Comparison of ENCODE assay signal across 20 cellular contexts in genomic region chr20:59577809-59578601, GRCh38. TPM values are rescaled to one million over a fixed set of nuclear protein-coding genes. Genes with fewer than 3 reads are reported as not detected.
A peak's percentile ranks its signal among the peaks of the same experiment; 100 is the strongest.
DNase-seq lines count a peak whose midpoint lies in the region; ATAC-seq, FAIRE-seq and TF ChIP-seq lines count a peak whose summit lies in the region.
"Had no signal": no experiment of that assay in that cellular context is flagged by ENCODE, and none has a peak within 500 bp of the region (broad histone marks: within the 10 kb centered on the region; RNA-seq: fewer than 3 reads in every experiment).

No MANE protein-coding gene starts in this region.

- H3K27ac ChIP-seq in A549 = no peak overlapping the region
- H3K27ac ChIP-seq in HUES48 (ENCODE audit: low read depth, low read length) = no peak overlapping the region
- no peak overlapping the region for H3K27ac ChIP-seq in esophagus muscularis mucosa (replicated peaks in 1 of 4)
- H3K27ac ChIP-seq in neuronal stem cell (replicated peaks; ENCODE audit: low read length) = no peak overlapping the region
- H3K27ac ChIP-seq: ascending aorta, colonic mucosa, parathyroid adenoma had no signal

- no peak overlapping the region for H2BK15ac ChIP-seq in neuronal stem cell (ENCODE audit: low read length)

- no peak overlapping the region for H4K8ac ChIP-seq in neuronal stem cell (ENCODE audit: low read depth, low read length)

- no peak overlapping the region for H3K23ac ChIP-seq in neuronal stem cell (ENCODE audit: low read depth, low read length, poor library complexity)

- no peak overlapping the region for H2BK120ac ChIP-seq in neuronal stem cell (ENCODE audit: low read depth, low read length)

- no peak for FAIRE-seq in A549 (lab: Jason Lieb, UNC)
- FAIRE-seq: urothelium cell line had no signal

- POLR2A ChIA-PET in A549 (lab: Yijun Ruan, JAX) = no interaction called here

- no peak overlapping the region for H3K18ac ChIP-seq in neuronal stem cell (ENCODE audit: low read length)

- peak in 1 of 2 experiments; percentile 30; a peak in 1 of 6 replicates for ATAC-seq in A549
- ATAC-seq in GM18868 (IDR thresholded peaks at IDR 0.05; ENCODE audit: unreplicated experiment) = no peak
- ATAC-seq: activated CD4-positive, alpha-beta T cell treated with anti-CD3 and anti-CD28 coated beads for 36 hours; stimulated activated effector memory CD8-positive, alpha-beta T cell treated with anti-CD3 and anti-CD28 coated beads, Interleukin-12 subunit alpha, Interleukin-12 subunit beta, amount 100 ng/mL, for 72 hours had no signal

- no peaks in the 10 kb centered on the region for H3K36me3 ChIP-seq in HUES48 (ENCODE audit: control insufficient read depth, insufficient read depth, low read length)
- no peaks in the 10 kb centered on the region for H3K36me3 ChIP-seq in esophagus muscularis mucosa
- H3K36me3 ChIP-seq in neuronal stem cell (replicated peaks in 1 of 2; ENCODE audit: control insufficient read depth in 2 of 2, insufficient read depth in 2 of 2, low read length in 2 of 2) = no peaks in the 10 kb centered on the region
- H3K36me3 ChIP-seq: ascending aorta, colonic mucosa had no signal

- no peak overlapping the region for H2BK5ac ChIP-seq in neuronal stem cell (ENCODE audit: low read length)

- H2AK5ac ChIP-seq in neuronal stem cell (ENCODE audit: low read depth, low read length) = no peak overlapping the region

- TF ChIP-seq RAD21 in A549 (conservative IDR thresholded peaks at IDR 0.05 in 1 of 2, IDR thresholded peaks at IDR 0.05 in 1 of 2) = no peak

- no peak overlapping the region for H3K9ac ChIP-seq in HUES48 (ENCODE audit: low read depth, low read length)
- no peak overlapping the region for H3K9ac ChIP-seq in neuronal stem cell (ENCODE audit: low read depth, low read length, poor library complexity)
- H3K9ac ChIP-seq: parathyroid adenoma had no signal

- H3K9me3 ChIP-seq in A549 = no peaks in the 10 kb centered on the region
- no peaks in the 10 kb centered on the region for H3K9me3 ChIP-seq in HUES48 (ENCODE audit: control insufficient read depth, insufficient read depth, low read length)
- no peaks in the 10 kb centered on the region for H3K9me3 ChIP-seq in esophagus muscularis mucosa
- peaks cover 0 to 3% of the 10 kb centered on the region in 2 donors for H3K9me3 ChIP-seq in neuronal stem cell (replicated peaks in 1 of 2; ENCODE audit: control insufficient read depth in 2 of 2, insufficient read depth in 1 of 2, low read depth in 1 of 2, low read length in 2 of 2)
- H3K9me3 ChIP-seq: ascending aorta, colonic mucosa had no signal

- CTCF ChIA-PET in A549 (lab: Yijun Ruan, JAX) = no interaction called here

- TF ChIP-seq POLR2A in A549 (IDR thresholded peaks at IDR 0.05; ENCODE audit: low read length) (no peak), esophagus muscularis mucosa (IDR thresholded peaks at IDR 0.05; ENCODE audit: low read depth) (no peak)

- H3K4me1 ChIP-seq in A549 (no peaks in the 10 kb centered on the region), HUES48 (ENCODE audit: control insufficient read depth, insufficient read depth, low read length) (no peaks in the 10 kb centered on the region), esophagus muscularis mucosa (peaks cover 0 to 18% (median 11%) of the 10 kb centered on the region in 4 donors), neuronal stem cell (ENCODE audit: control insufficient read depth in 2 of 2, insufficient read depth in 1 of 2, low read depth in 1 of 2, low read length in 2 of 2) (no peaks in the 10 kb centered on the region)
- H3K4me1 ChIP-seq: ascending aorta, colonic mucosa, parathyroid adenoma had no signal

- peak overlapping the region; percentile 78 for H3K4me2 ChIP-seq in A549
- peak overlapping the region; percentile 52 for H3K4me2 ChIP-seq in neuronal stem cell (ENCODE audit: insufficient read depth, low read length, poor library complexity, severe bottlenecking)

- H3K4ac ChIP-seq in neuronal stem cell (ENCODE audit: low read length) = no peak overlapping the region

- intact Hi-C loops in esophagus muscularis mucosa (cut with DNase I) = no loop called here

- 45% methylated on average over 13 of the region's 21 CpGs for WGBS in A549 (ENCODE audit: missing lambda C conversion rate)
- 82% methylated on average over 9 of the region's 21 CpGs for WGBS in esophagus muscularis mucosa
- no CpG with 5 or more reads among the region's 21 CpGs for WGBS in neuronal stem cell (ENCODE audit: extremely low coverage in 2 of 2, insufficient read length in 2 of 2, insufficient replicate concordance in 1 of 2), 2 donors

- H4K91ac ChIP-seq in neuronal stem cell (ENCODE audit: low read depth, low read length, poor library complexity) = no peak overlapping the region

- peaks cover 95% of the 10 kb centered on the region for H3K27me3 ChIP-seq in HUES48 (ENCODE audit: control insufficient read depth, insufficient read depth, low read length)
- peaks cover 0 to 84% (median 18%) of the 10 kb centered on the region in 4 donors for H3K27me3 ChIP-seq in esophagus muscularis mucosa
- H3K27me3 ChIP-seq in neuronal stem cell (ENCODE audit: control insufficient read depth in 3 of 3, insufficient read depth in 3 of 3, low read depth in 1 of 3, low read length in 3 of 3) = peaks cover 25 to 69% (median 68%) of the 10 kb centered on the region in 3 experiments
- H3K27me3 ChIP-seq: ascending aorta had no signal

- DNase-seq in A549 (ENCODE audit: low read depth in 1 of 2, low spot score in 1 of 2) (no peak), esophagus muscularis mucosa (ENCODE audit: extremely low spot score) (no peak), neuronal stem cell (ENCODE audit: low spot score) (no peak), cortex of kidney (lab: John Stamatoyannopoulos, UW) (no peak), NOMO-1 treated with dmso at 0.1 percent for 144 hours (lab: John Stamatoyannopoulos, UW; ENCODE audit: unreplicated experiment) (no peak), DMS79 treated with DMSO at 0.1 percent for 48 hours (lab: John Stamatoyannopoulos, UW) (no peak)
- DNase-seq: activated CD4-positive, alpha-beta T cell treated with anti-CD3 and anti-CD28 coated beads for 36 hours; activated naive CD4-positive, alpha-beta T cell; colonic mucosa; EL; NCI-H1694; NCI-H510A had no signal

- no peak overlapping the region for H2BK12ac ChIP-seq in neuronal stem cell (ENCODE audit: low read length)

- no peak overlapping the region for H2AFZ ChIP-seq in neuronal stem cell (ENCODE audit: low read length)
- H2AFZ ChIP-seq: parathyroid adenoma had no signal

- H3K79me1 ChIP-seq in neuronal stem cell (ENCODE audit: low read depth, low read length) = peaks cover 2% of the 10 kb centered on the region

- TF ChIP-seq EP300 in A549 (IDR thresholded peaks at IDR 0.05) (no peak), esophagus muscularis mucosa (IDR thresholded peaks at IDR 0.05) (no peak)

- peak overlapping the region; percentile 38; the same call in 2 of the 3 replicates for H3K4me3 ChIP-seq in A549
- peak overlapping the region; percentile 48; the same call in 1 of the 2 replicates for H3K4me3 ChIP-seq in HUES48 (ENCODE audit: low read depth, low read length)
- peak overlapping the region; percentile 22 to 40 (median 28) for H3K4me3 ChIP-seq in esophagus muscularis mucosa
- H3K4me3 ChIP-seq in neuronal stem cell (ENCODE audit: low read length in 2 of 2) = no peak overlapping the region
- H3K4me3 ChIP-seq: ascending aorta, colonic mucosa had no signal

- H3K14ac ChIP-seq in neuronal stem cell (ENCODE audit: low read length) = no peak overlapping the region

- no peak for TF ChIP-seq CTCF in A549 (IDR thresholded peaks at IDR 0.05)
- no peak for TF ChIP-seq CTCF in esophagus muscularis mucosa (IDR thresholded peaks at IDR 0.05)

TF ChIP-seq in A549, 52 proteins besides CTCF, POLR2A, EP300 and RAD21:
- TF ChIP-seq CHD2 (IDR thresholded peaks at IDR 0.05; ENCODE audit: low read length, partially characterized antibody) = no peak
- no peak for TF ChIP-seq NR3C1 (IDR thresholded peaks at IDR 0.05)
- TF ChIP-seq PBX3 (IDR thresholded peaks at IDR 0.05) = no peak
TF ChIP-seq in A549: peak in this region for 0.

RNA-seq across cellular contexts. Expression of gene PHACTR3, which starts 26.3 kb away (rescaled TPM):
- polyA plus RNA-seq in A549 (2011; rRNA removed) (not detected in 2 replicates), A549 (2017; fragmentation: RNase III; extraction: RNeasy Plus Mini Kit Qiagen cat#74134 plus additional on column Dnase treatment) (not detected in 3 replicates)
- polyA plus RNA-seq in A549 (2012; cell fraction: cytosol; rRNA removed) = not detected in 2 replicates
- polyA plus RNA-seq in A549 (2012; cell fraction: nucleus; rRNA removed) = not detected in 2 replicates
- polyA minus RNA-seq in A549 (2011; rRNA and poly(A)+ RNA removed) = not detected in 2 replicates
- total RNA-seq in esophagus muscularis mucosa = under 1 TPM; 0.17 to 0.86 (median 0.56) TPM
- 0.28 TPM for polyA plus RNA-seq in neuronal stem cell (2013, experiment 1 of 2)
- 0.22 TPM for polyA plus RNA-seq in neuronal stem cell (2013, experiment 2 of 2)
- total RNA-seq: activated CD4-positive, alpha-beta T cell treated with anti-CD3 and anti-CD28 coated beads for 36 hours; ascending aorta; M059J; SK-MEL-5 had no signal

Comparison
In these comparisons a context has a peak if more than half of its experiments do, and no peak if none do; other contexts are left out.
1. H3K4me3 ChIP-seq: peak in A549 (single experiment), HUES48 (single experiment) and esophagus muscularis mucosa (4 of 4); none in neuronal stem cell (0 of 2).